ENCODE assay signal across 1 cellular context in the genomic region with DNA sequence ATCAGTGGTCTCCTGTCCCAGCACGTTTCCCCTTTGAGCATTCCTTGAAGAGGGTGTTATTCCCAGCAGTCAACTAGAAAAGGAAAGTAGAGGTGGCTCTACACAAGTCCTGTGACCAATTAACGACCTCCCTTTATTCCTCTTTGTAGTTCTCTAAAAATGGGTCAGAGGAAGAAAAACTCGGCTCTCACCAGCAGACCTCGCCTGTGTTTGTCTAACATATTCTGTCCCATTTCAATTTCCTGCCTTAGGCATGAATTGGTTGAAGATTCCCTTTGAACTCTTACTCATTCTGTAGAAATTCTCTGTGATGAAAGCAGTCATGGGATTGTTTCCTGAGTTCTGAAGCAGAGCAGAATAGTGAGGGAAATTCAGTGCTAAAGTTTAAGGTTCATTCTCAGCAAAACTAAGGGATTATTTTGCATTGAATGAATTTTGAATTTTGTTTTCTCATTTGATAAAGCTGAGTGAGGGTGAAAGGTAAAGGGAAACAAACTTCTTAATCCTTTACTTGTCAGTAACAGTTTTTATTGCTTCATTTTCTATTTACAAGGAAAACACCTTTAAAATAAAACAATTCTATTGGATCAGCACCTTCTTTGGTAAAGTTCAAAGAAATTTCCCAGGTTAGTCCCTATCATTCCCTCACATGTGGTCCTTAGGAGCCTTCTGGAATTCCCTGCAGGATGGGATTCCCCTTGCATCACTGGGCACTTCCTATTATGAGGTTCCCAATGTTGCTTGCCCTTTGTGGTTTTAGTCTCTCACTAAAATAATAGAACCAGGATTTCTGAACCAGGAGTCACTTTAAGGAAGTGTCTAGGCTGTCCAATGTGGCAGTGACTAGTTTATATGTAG.
TF ChIP-seq lines count a peak whose summit lies in the region.

No MANE protein-coding gene starts in this region.

TF ChIP-seq in GM12878, 131 proteins besides CTCF, POLR2A, EP300 and RAD21 (continued from another document):
- TF ChIP-seq IKZF1 (conservative IDR thresholded peaks at IDR 0.05) = 0 out of 2 replicates have a peak, but pooled peaks have one; percentile 21
- 0 out of 4 replicates have a peak, but pooled peaks have one; percentile 13 to 23 for TF ChIP-seq IKZF2 (IDR thresholded peaks at IDR 0.05)
TF ChIP-seq in GM12878: peak in this region for 3.
